Comparison of ENCODE assay signal across 16 cellular contexts in genomic region chr6:105080279-105080678, GRCh38.
"Had no signal": no experiment of that assay in that cellular context is flagged by ENCODE, and none has a peak within 500 bp of the region (broad histone marks: within the 10 kb centered on the region; RNA-seq: fewer than 3 reads in every experiment).

No MANE protein-coding gene starts in this region.

- H3K9ac ChIP-seq: neural progenitor cell had no signal

- H3K36me3 ChIP-seq: esophagus squamous epithelium, heart right ventricle, left ventricle myocardium inferior, prostate gland, right atrium auricular region, tibial nerve, uterus had no signal

- H3K4me2 ChIP-seq: neural progenitor cell had no signal

- H3K4me3 ChIP-seq: cardiac muscle cell, esophagus squamous epithelium, heart right ventricle, left ventricle myocardium inferior, neural progenitor cell, prostate gland, right atrium auricular region, tibial nerve, uterus had no signal

- H3K27me3 ChIP-seq: cardiac muscle cell, esophagus squamous epithelium, neural progenitor cell, right atrium auricular region, tibial nerve, uterus had no signal

- DNase-seq: activated CD4-positive, alpha-beta T cell treated with anti-CD3 and anti-CD28 coated beads for 36 hours; activated CD4-positive, alpha-beta T cell treated with anti-CD3 and anti-CD28 coated beads, Interleukin-2, amount 50 U/mL, for 48 hours; effector CD8-positive, alpha-beta T cell; esophagus squamous epithelium; heart right ventricle; kidney glomerular epithelial cell; left ventricle myocardium inferior; stimulated activated CD4-positive, alpha-beta T cell treated with anti-CD3 and anti-CD28 coated beads, Interleukin-12 subunit alpha, Interleukin-12 subunit beta, amount 100 ng/mL, for 4 hours; stimulated activated CD4-positive, alpha-beta T cell treated with anti-CD3 and anti-CD28 coated beads, Interleukin-1b, Interleukin-23, amount 100 ng/mL, for 48 hours; uterus had no signal

- H3K27ac ChIP-seq: cardiac muscle cell, esophagus squamous epithelium, heart right ventricle, left ventricle myocardium inferior, neural progenitor cell, prostate gland, right atrium auricular region, tibial nerve, uterus had no signal

- H3K4me1 ChIP-seq: esophagus squamous epithelium, heart right ventricle, prostate gland, right atrium auricular region, uterus had no signal

- FAIRE-seq: TTC549 had no signal

- H2AFZ ChIP-seq: neural progenitor cell had no signal

- H3K9me3 ChIP-seq: esophagus squamous epithelium, heart right ventricle, left ventricle myocardium inferior, prostate gland, right atrium auricular region, tibial nerve, uterus had no signal

- ATAC-seq: activated CD4-positive, alpha-beta T cell treated with anti-CD3 and anti-CD28 coated beads for 36 hours; heart right ventricle had no signal
